Comparison of ENCODE assay signal across 14 cellular contexts in the genomic region with DNA sequence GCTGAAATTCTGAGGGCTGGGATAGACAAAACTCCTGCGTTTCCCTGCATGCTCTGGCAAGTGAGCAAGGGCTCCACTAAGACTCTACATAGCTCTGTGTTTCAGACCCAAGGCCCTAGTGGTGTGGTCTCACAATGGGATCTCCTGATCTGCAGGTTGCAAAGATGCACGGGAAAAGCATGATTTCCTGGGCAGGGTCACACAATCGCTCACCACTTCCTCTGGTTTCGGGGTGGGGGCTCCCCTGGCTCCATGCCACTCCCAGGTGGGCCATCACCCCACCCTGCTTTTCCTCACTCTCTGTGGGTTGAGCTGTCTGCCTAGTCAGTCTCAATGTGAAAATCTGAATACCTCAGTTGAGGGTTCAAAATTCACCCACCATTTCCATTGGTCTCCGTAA.
"Had no signal": no experiment of that assay in that cellular context is flagged by ENCODE, and none has a peak within 500 bp of the region (broad histone marks: within the 10 kb centered on the region; RNA-seq: fewer than 3 reads in every experiment).

No MANE protein-coding gene starts in this region.

- ATAC-seq: foreskin keratinocyte, right lobe of liver, WTC11 had no signal

- H3K27ac Mint-ChIP-seq: dendritic cell treated with granulocyte-macrophage colony-stimulating factor and Interleukin-4, amounts not matched to agents 40 ng/mL and 50 ng/mL, for 4 days; WTC11 had no signal

- H3K4me1 Mint-ChIP-seq: neural crest cell, WTC11 had no signal

- H3K4me3 Mint-ChIP-seq: dendritic cell treated with granulocyte-macrophage colony-stimulating factor and Interleukin-4, amounts not matched to agents 40 ng/mL and 50 ng/mL, for 4 days; neural crest cell; WTC11 had no signal

- H3K36me3 Mint-ChIP-seq: WTC11 had no signal

- H3K27me3 Mint-ChIP-seq: dendritic cell treated with granulocyte-macrophage colony-stimulating factor and Interleukin-4, amounts not matched to agents 40 ng/mL and 50 ng/mL, for 4 days had no signal

- H3K9me3 Mint-ChIP-seq: dendritic cell treated with granulocyte-macrophage colony-stimulating factor and Interleukin-4, amounts not matched to agents 40 ng/mL and 50 ng/mL, for 4 days had no signal

- DNase-seq: activated CD4-positive, alpha-beta T cell treated with anti-CD3 and anti-CD28 coated beads for 48 hours; activated CD8-positive, alpha-beta memory T cell treated with anti-CD3 and anti-CD28 coated beads, Interleukin-2, amount 50 U/mL, for 4 hours; aorta; effector memory CD4-positive, alpha-beta T cell; foreskin keratinocyte; ovary; right lobe of liver; stimulated activated CD4-positive, alpha-beta T cell treated with anti-CD3 and anti-CD28 coated beads, Interleukin-4, amount 100 ng/mL, for 4 hours; stimulated activated CD8-positive, alpha-beta memory T cell treated with anti-CD3 and anti-CD28 coated beads, Interleukin-4, amount 100 ng/mL, for 48 hours; stimulated activated naive CD4-positive, alpha-beta T cell treated with Interleukin-2 at 50 U/mL for 16 hours; transverse colon had no signal
